1 cellular context compared by ENCODE assay signal in genomic region chr19:55447421-55448174, GRCh38.
A peak's percentile ranks its signal among the peaks of the same experiment; 100 is the strongest.
TF ChIP-seq lines count a peak whose summit lies in the region.

No MANE protein-coding gene starts in this region.

TF ChIP-seq in IMR-90, 13 proteins besides CTCF, POLR2A, EP300 and RAD21 (continued from another document):
- peak; percentile 22; the same call in 1 of the 2 replicates for TF ChIP-seq USF2 (IDR thresholded peaks at IDR 0.05; ENCODE audit: low read depth, low read length)
